Comparison of ENCODE assay signal across 11 cellular contexts in genomic region chr7:118312966-118313365, GRCh38.
DNase-seq lines count a peak whose midpoint lies in the region; ATAC-seq and TF ChIP-seq lines count a peak whose summit lies in the region.
"Had no signal": no experiment of that assay in that cellular context is flagged by ENCODE, and none has a peak within 500 bp of the region (broad histone marks: within the 10 kb centered on the region; RNA-seq: fewer than 3 reads in every experiment).

No MANE protein-coding gene starts in this region.

- no peak overlapping the region for H3K9ac ChIP-seq in colonic mucosa (ENCODE audit: low read depth in 2 of 2, low read length in 2 of 2)

- CTCF ChIA-PET in WTC11 (lab: Charles Lee) = no interaction called here
- CTCF ChIA-PET in naive thymus-derived CD4-positive, alpha-beta T cell (lab: Charles Lee) = no interaction called here

- H3K27me3 ChIP-seq in colonic mucosa (no peaks in the 10 kb centered on the region), esophagus muscularis mucosa (no peaks in the 10 kb centered on the region)
- no peaks in the 10 kb centered on the region for H3K27me3 ChIP-seq in naive thymus-derived CD4-positive, alpha-beta T cell (ENCODE audit: control insufficient read depth in 2 of 2, insufficient read depth in 2 of 2, low read length in 2 of 2)

- H3K36me3 Mint-ChIP-seq in WTC11 = peaks cover 21% of the 10 kb centered on the region
- H3K36me3 Mint-ChIP-seq in naive thymus-derived CD4-positive, alpha-beta T cell = peaks cover 0 to 31% (median 0%) of the 10 kb centered on the region in 5 donors

- H3K27ac ChIP-seq in colonic mucosa (no peak overlapping the region), esophagus muscularis mucosa (replicated peaks in 1 of 4) (no peak overlapping the region)
- H3K27ac ChIP-seq in naive thymus-derived CD4-positive, alpha-beta T cell (ENCODE audit: low read depth, low read length) = no peak overlapping the region

- H3K4me1 Mint-ChIP-seq in WTC11 = peaks cover 17% of the 10 kb centered on the region
- H3K4me1 Mint-ChIP-seq in naive thymus-derived CD4-positive, alpha-beta T cell = peaks cover 0 to 34% (median 0%) of the 10 kb centered on the region in 7 donors

- TF ChIP-seq CTCF in WTC11 (IDR thresholded peaks at IDR 0.05) (no peak), colonic mucosa (IDR thresholded peaks at IDR 0.05) (no peak), omental fat pad (IDR thresholded peaks at IDR 0.05) (no peak), esophagus muscularis mucosa (IDR thresholded peaks at IDR 0.05) (no peak)

- H3K9me3 ChIP-seq in colonic mucosa (no peaks in the 10 kb centered on the region), esophagus muscularis mucosa (peaks cover 0 to 9% (median 0%) of the 10 kb centered on the region in 4 donors)
- no peaks in the 10 kb centered on the region for H3K9me3 ChIP-seq in naive thymus-derived CD4-positive, alpha-beta T cell (ENCODE audit: control insufficient read depth in 2 of 3, low read length in 3 of 3)

- H3K4me1 ChIP-seq in colonic mucosa = no peaks in the 10 kb centered on the region
- H3K4me1 ChIP-seq in naive thymus-derived CD4-positive, alpha-beta T cell (ENCODE audit: control insufficient read depth in 2 of 2, insufficient read depth in 2 of 2, low read length in 2 of 2) = no peaks in the 10 kb centered on the region
- no peaks in the 10 kb centered on the region for H3K4me1 ChIP-seq in esophagus muscularis mucosa

- no peaks in the 10 kb centered on the region; the same call in 1 of the 2 replicates for H3K27me3 Mint-ChIP-seq in WTC11 (ENCODE audit: low read depth)
- peaks cover 0 to 6% (median 4%) of the 10 kb centered on the region in 5 donors for H3K27me3 Mint-ChIP-seq in naive thymus-derived CD4-positive, alpha-beta T cell

- peaks cover 32% of the 10 kb centered on the region for H3K9me3 Mint-ChIP-seq in WTC11
- H3K9me3 Mint-ChIP-seq in naive thymus-derived CD4-positive, alpha-beta T cell = peaks cover 0 to 41% (median 22%) of the 10 kb centered on the region in 11 donors

- H3K4me3 Mint-ChIP-seq in WTC11 = no peak overlapping the region
- H3K4me3 Mint-ChIP-seq in naive thymus-derived CD4-positive, alpha-beta T cell = peak overlapping the region in 1 of 10 donors; percentile 54

- no peak overlapping the region for H3K4me3 ChIP-seq in colonic mucosa
- H3K4me3 ChIP-seq in naive thymus-derived CD4-positive, alpha-beta T cell (ENCODE audit: low read length) = no peak overlapping the region
- no peak overlapping the region for H3K4me3 ChIP-seq in esophagus muscularis mucosa
- H3K4me3 ChIP-seq: smooth muscle cell had no signal

- ATAC-seq in GM18861 (IDR thresholded peaks at IDR 0.05; ENCODE audit: unreplicated experiment) = peak; percentile 40
- peak; percentile 60 for ATAC-seq in GM21515 (IDR thresholded peaks at IDR 0.05; ENCODE audit: unreplicated experiment)
- ATAC-seq in HG03108 (IDR thresholded peaks at IDR 0.05; ENCODE audit: unreplicated experiment) = peak; percentile 40
- ATAC-seq in WTC11 = no peak
- no peak for ATAC-seq in naive thymus-derived CD4-positive, alpha-beta T cell
- ATAC-seq in omental fat pad (ENCODE audit: low FRiP score) = no peak

- intact Hi-C loops in colonic mucosa (cut with DNase I) = no loop called here
- intact Hi-C loops in naive thymus-derived CD4-positive, alpha-beta T cell (cut with micrococcal nuclease) = no loop called here
- intact Hi-C loops in esophagus muscularis mucosa (cut with DNase I) = no loop called here

- WGBS in esophagus muscularis mucosa = 92% methylated on average over 1 of the region's 1 CpG

- H3K36me3 ChIP-seq in colonic mucosa (no peaks in the 10 kb centered on the region), esophagus muscularis mucosa (no peaks in the 10 kb centered on the region)
- H3K36me3 ChIP-seq in naive thymus-derived CD4-positive, alpha-beta T cell (ENCODE audit: control insufficient read depth in 2 of 3, insufficient read depth in 3 of 3, low read length in 3 of 3) = no peaks in the 10 kb centered on the region

- H3K27ac Mint-ChIP-seq in WTC11 = peak overlapping the region; percentile 26; the same call in 1 of the 2 replicates
- peak overlapping the region in 1 of 9 donors; percentile 89 for H3K27ac Mint-ChIP-seq in naive thymus-derived CD4-positive, alpha-beta T cell

- no peak for TF ChIP-seq EP300 in esophagus muscularis mucosa (IDR thresholded peaks at IDR 0.05)

- POLR2A ChIA-PET in WTC11 (lab: Charles Lee) = no interaction called here
- POLR2A ChIA-PET in naive thymus-derived CD4-positive, alpha-beta T cell (lab: Charles Lee) = no interaction called here

- no peak for TF ChIP-seq POLR2A in esophagus muscularis mucosa (IDR thresholded peaks at IDR 0.05; ENCODE audit: low read depth)

- no peak for DNase-seq in WTC11 (ENCODE audit: low spot score)
- no peak for DNase-seq in colonic mucosa
- DNase-seq in naive thymus-derived CD4-positive, alpha-beta T cell = no peak
- DNase-seq in omental fat pad (ENCODE audit: low spot score) = no peak
- DNase-seq in esophagus muscularis mucosa (ENCODE audit: extremely low spot score) = no peak
- DNase-seq: activated naive CD4-positive, alpha-beta T cell treated with anti-CD3 and anti-CD28 coated beads, Interleukin-2, amount 50 U/mL, for 16 hours; KG1 had no signal

TF ChIP-seq in WTC11, 78 proteins besides CTCF, POLR2A, EP300 and RAD21:
- no peak for TF ChIP-seq ZNF317 (CRISPR knock-in tag; IDR thresholded peaks at IDR 0.05; ENCODE audit: borderline replicate concordance, low read depth)
- TF ChIP-seq JUN (CRISPR knock-in tag; IDR thresholded peaks at IDR 0.05) = no peak
- TF ChIP-seq TEAD1 (CRISPR knock-in tag; IDR thresholded peaks at IDR 0.05) = no peak
- TF ChIP-seq, protein P1, sequence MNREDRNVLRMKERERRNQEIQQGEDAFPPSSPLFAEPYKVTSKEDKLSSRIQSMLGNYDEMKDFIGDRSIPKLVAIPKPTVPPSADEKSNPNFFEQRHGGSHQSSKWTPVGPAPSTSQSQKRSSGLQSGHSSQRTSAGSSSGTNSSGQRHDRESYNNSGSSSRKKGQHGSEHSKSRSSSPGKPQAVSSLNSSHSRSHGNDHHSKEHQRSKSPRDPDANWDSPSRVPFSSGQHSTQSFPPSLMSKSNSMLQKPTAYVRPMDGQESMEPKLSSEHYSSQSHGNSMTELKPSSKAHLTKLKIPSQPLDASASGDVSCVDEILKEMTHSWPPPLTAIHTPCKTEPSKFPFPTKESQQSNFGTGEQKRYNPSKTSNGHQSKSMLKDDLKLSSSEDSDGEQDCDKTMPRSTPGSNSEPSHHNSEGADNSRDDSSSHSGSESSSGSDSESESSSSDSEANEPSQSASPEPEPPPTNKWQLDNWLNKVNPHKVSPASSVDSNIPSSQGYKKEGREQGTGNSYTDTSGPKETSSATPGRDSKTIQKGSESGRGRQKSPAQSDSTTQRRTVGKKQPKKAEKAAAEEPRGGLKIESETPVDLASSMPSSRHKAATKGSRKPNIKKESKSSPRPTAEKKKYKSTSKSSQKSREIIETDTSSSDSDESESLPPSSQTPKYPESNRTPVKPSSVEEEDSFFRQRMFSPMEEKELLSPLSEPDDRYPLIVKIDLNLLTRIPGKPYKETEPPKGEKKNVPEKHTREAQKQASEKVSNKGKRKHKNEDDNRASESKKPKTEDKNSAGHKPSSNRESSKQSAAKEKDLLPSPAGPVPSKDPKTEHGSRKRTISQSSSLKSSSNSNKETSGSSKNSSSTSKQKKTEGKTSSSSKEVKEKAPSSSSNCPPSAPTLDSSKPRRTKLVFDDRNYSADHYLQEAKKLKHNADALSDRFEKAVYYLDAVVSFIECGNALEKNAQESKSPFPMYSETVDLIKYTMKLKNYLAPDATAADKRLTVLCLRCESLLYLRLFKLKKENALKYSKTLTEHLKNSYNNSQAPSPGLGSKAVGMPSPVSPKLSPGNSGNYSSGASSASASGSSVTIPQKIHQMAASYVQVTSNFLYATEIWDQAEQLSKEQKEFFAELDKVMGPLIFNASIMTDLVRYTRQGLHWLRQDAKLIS (CRISPR knock-in tag; IDR thresholded peaks at IDR 0.05; ENCODE audit: borderline replicate concordance) = no peak
- TF ChIP-seq ATF3 (CRISPR knock-in tag; conservative IDR thresholded peaks at IDR 0.05) = no peak
- no peak for TF ChIP-seq GABPB1 (CRISPR knock-in tag; IDR thresholded peaks at IDR 0.05)

Comparison
In these comparisons a context has a peak if more than half of its experiments do, and no peak if none do; other contexts are left out.
1. ATAC-seq: peak in GM18861 (single experiment), GM21515 (single experiment) and HG03108 (single experiment); none in WTC11 (single experiment), naive thymus-derived CD4-positive, alpha-beta T cell (single experiment) and omental fat pad (single experiment).